ENCODE assay signal across 8 cellular contexts in genomic region chr5:14871084-14871572, GRCh38. TPM values are rescaled to one million over a fixed set of nuclear protein-coding genes. Genes with fewer than 3 reads are reported as not detected.
DNase-seq lines count a peak whose midpoint lies in the region; ATAC-seq and TF ChIP-seq lines count a peak whose summit lies in the region.

No MANE protein-coding gene starts in this region.

- H3K27me3 ChIP-seq in A673 (replicated peaks; ENCODE audit: insufficient read depth, low read depth, low read length, poor library complexity) (peaks cover 52% of the 10 kb centered on the region), muscle layer of colon (ENCODE audit: control insufficient read depth in 1 of 2, insufficient read depth in 2 of 2, low read length in 2 of 2) (no peaks in the 10 kb centered on the region)

- CTCF ChIA-PET in A673 (lab: Charles Lee): no interaction called here

- no peak overlapping the region for H3K9ac ChIP-seq in muscle layer of colon (ENCODE audit: low read length)

- H3K9me3 ChIP-seq in A673 (ENCODE audit: low read depth, low read length, poor library complexity, severe bottlenecking) (no peaks in the 10 kb centered on the region), muscle layer of colon (ENCODE audit: low read length) (no peaks in the 10 kb centered on the region)

- BruUV-seq in A673 (replicated peaks; lab: Mats Ljungman, UMichigan): no TSS peak

- peaks cover 5% of the 10 kb centered on the region for H3K4me1 ChIP-seq in A673 (ENCODE audit: insufficient read depth, low read length, poor library complexity, severe bottlenecking)
- H3K4me1 ChIP-seq in muscle layer of colon (ENCODE audit: insufficient read depth, low read length): peaks cover 10% of the 10 kb centered on the region

- H3K27ac ChIP-seq in A673 (ENCODE audit: low read depth, low read length, poor library complexity, severe bottlenecking): no peak overlapping the region
- H3K27ac ChIP-seq in muscle layer of colon (ENCODE audit: low read depth, low read length): peak overlapping the region; percentile 66
- peak overlapping the region; percentile 82 for H3K27ac ChIP-seq in substantia nigra (ENCODE audit: low read depth, low read length, poor library complexity, severe bottlenecking)

- DNase-seq in A673 (ENCODE audit: low spot score) (no peak), substantia nigra (lab: John Stamatoyannopoulos, UW) (peak in 36 of 49 donors; percentile 11 to 78 (median 50))
- peak; percentile 58 for DNase-seq in activated CD4-positive, alpha-beta T cell treated with anti-CD3 and anti-CD28 coated beads for 48 hours
- DNase-seq in effector CD4-positive, alpha-beta T cell: peak; percentile 14

- intact Hi-C loops in A673 (cut with micrococcal nuclease; ENCODE audit: unreplicated experiment): loop anchor here (5.0 kb wide), 2 partner anchors 131 to 144 kb away; no protein-coding TSS in a partner anchor

- H3K36me3 ChIP-seq in A673 (ENCODE audit: insufficient read depth, low read length, poor library complexity, severe bottlenecking): no peaks in the 10 kb centered on the region
- H3K36me3 ChIP-seq in muscle layer of colon (ENCODE audit: insufficient read depth, low read length): no peaks in the 10 kb centered on the region

- POLR2A ChIA-PET in A673 (lab: Charles Lee; ENCODE audit: low non-redundant PET): no interaction called here

- peak; percentile 2 for ATAC-seq in GM19025 (IDR thresholded peaks at IDR 0.05; ENCODE audit: low read depth, unreplicated experiment)
- peak; percentile 20 for ATAC-seq in HG03342 (IDR thresholded peaks at IDR 0.05; ENCODE audit: unreplicated experiment)
- no peak for ATAC-seq in GM19467 (IDR thresholded peaks at IDR 0.05; ENCODE audit: unreplicated experiment)

- TF ChIP-seq CTCF in A673 (conservative IDR thresholded peaks at IDR 0.05; ENCODE audit: low read depth, low read length): no peak

- peak overlapping the region; percentile 42 for H3K4me3 ChIP-seq in A673 (ENCODE audit: low read depth, low read length, poor library complexity, severe bottlenecking)
- peak overlapping the region; percentile 46 to 68 for H3K4me3 ChIP-seq in muscle layer of colon (ENCODE audit: low read depth in 1 of 2, low read length in 2 of 2)

RNA-seq across cellular contexts. Expression of gene ANKH, which starts 0.5 kb away (rescaled TPM):
- total RNA-seq in A673 (2021): 8.8 and 13.9 TPM in 2 replicates
